18 cellular contexts compared by ENCODE assay signal in the genomic region with DNA sequence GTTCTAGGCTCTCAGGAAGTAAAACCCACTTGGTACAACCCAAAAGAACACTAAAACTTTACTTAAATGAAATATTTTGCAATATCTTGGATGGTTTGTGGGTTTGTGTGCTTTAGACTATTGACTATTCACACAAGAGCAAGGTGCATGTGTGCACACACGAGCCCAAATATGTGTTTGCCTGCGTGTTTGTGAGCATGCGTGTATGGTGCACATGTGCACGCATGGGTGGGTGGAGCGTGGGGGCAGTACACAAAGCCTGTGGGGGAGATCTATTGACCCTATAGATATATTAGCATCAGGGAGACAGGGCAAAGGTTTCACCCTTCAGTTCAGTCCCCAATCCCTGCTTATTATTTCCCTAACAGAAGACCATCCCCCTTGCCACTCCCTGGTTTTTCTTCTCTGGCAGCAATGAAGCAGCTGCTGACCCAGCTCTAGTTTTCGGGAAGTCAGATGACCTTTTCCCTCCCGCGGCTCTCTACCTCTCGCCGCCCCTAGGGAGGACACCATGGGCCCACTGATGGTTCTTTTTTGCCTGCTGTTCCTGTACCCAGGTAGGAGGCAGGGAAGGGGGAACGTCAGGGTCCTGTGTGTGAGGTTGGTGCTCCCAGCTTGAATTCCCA. TPM values are rescaled to one million over a fixed set of nuclear protein-coding genes. Genes with fewer than 3 reads are reported as not detected.
DNase-seq lines count a peak whose midpoint lies in the region; ATAC-seq, FAIRE-seq and TF ChIP-seq lines count a peak whose summit lies in the region.
"Had no signal": no experiment of that assay in that cellular context is flagged by ENCODE, and none has a peak within 500 bp of the region (broad histone marks: within the 10 kb centered on the region; RNA-seq: fewer than 3 reads in every experiment).

A gene (plus strand): TSS at position 476 of the 626 bp plus-strand sequence. CDS start 36 bp downstream, at position 512.

- H3K27me3 ChIP-seq in Caco-2 (replicated peaks; ENCODE audit: control insufficient read depth, insufficient read depth, low read length) (no peaks in the 10 kb centered on the region), rectal smooth muscle tissue (ENCODE audit: control insufficient read depth, insufficient read depth, low read length) (no peaks in the 10 kb centered on the region)

- DNase-seq in Caco-2 = no peak
- no peak for DNase-seq in WTC11 (ENCODE audit: low spot score)
- peak; percentile 92 for DNase-seq in left lobe of liver (ENCODE audit: low spot score)
- no peak for DNase-seq in NCI-H345 (lab: John Stamatoyannopoulos, UW)
- DNase-seq in D721Med (ENCODE audit: insufficient read length, low spot score) = no peak
- no peak for DNase-seq in SKM-1 (lab: John Stamatoyannopoulos, UW; ENCODE audit: unreplicated experiment)
- DNase-seq in retina = no peak
- DNase-seq: activated naive CD4-positive, alpha-beta T cell treated with anti-CD3 and anti-CD28 coated beads for 36 hours; AML-193; DND-41; erythroblast; KBM-7; NCI-H146; NCI-H748 treated with DMSO at 0.1 percent for 48 hours had no signal

- POLR2A ChIA-PET in Caco-2 (lab: Charles Lee) (no interaction called here), WTC11 (lab: Charles Lee) (no interaction called here)

- H3K36me3 ChIP-seq in Caco-2 (ENCODE audit: control insufficient read depth, insufficient read depth, low read length) (no peaks in the 10 kb centered on the region; the same call in 1 of the 2 replicates), rectal smooth muscle tissue (ENCODE audit: control insufficient read depth, insufficient read depth, low read length) (no peaks in the 10 kb centered on the region)

- intact Hi-C loops in Caco-2 (cut with micrococcal nuclease; ENCODE audit: unreplicated experiment) = no loop called here

- H3K27me3 Mint-ChIP-seq in Caco-2 (ENCODE audit: insufficient read depth, unreplicated experiment) = no peaks in the 10 kb centered on the region
- H3K27me3 Mint-ChIP-seq in WTC11 (ENCODE audit: low read depth) = peaks cover 17% of the 10 kb centered on the region
- H3K27me3 Mint-ChIP-seq: central memory CD8-positive, alpha-beta T cell had no signal

- no peaks in the 10 kb centered on the region for H3K36me3 Mint-ChIP-seq in Caco-2 (ENCODE audit: insufficient read depth, unreplicated experiment)
- no peaks in the 10 kb centered on the region for H3K36me3 Mint-ChIP-seq in WTC11

- H3K4me1 ChIP-seq in Caco-2 (peaks cover 3% of the 10 kb centered on the region; the same call in 1 of the 2 replicates), rectal smooth muscle tissue (ENCODE audit: control insufficient read depth, insufficient read depth, low read length) (no peaks in the 10 kb centered on the region)

- H3K27ac ChIP-seq in rectal smooth muscle tissue (ENCODE audit: low read depth, low read length) = no peak within 1 kb of the TSS
- H3K27ac ChIP-seq: SK-N-MC had no signal

- CTCF ChIA-PET in Caco-2 (lab: Charles Lee) (no interaction called here), WTC11 (lab: Charles Lee) (interaction anchor here (1.7 kb wide), 1 partner anchor 25 kb away, joined by 5 read pairs; no protein-coding TSS in a partner anchor)

- BruUV-seq in Caco-2 (replicated peaks; lab: Mats Ljungman, UMichigan) = no TSS peak

- no peaks in the 10 kb centered on the region for H3K4me1 Mint-ChIP-seq in Caco-2 (ENCODE audit: low read depth, unreplicated experiment)
- H3K4me1 Mint-ChIP-seq in WTC11 = no peaks in the 10 kb centered on the region
- H3K4me1 Mint-ChIP-seq: central memory CD8-positive, alpha-beta T cell had no signal

- H3K9me3 ChIP-seq in Caco-2 = no peaks in the 10 kb centered on the region

- FAIRE-seq in D721Med (lab: Jason Lieb, UNC) = no peak
- FAIRE-seq: GM12878 had no signal

- no peak for TF ChIP-seq CTCF in Caco-2 (IDR thresholded peaks at IDR 0.05; ENCODE audit: insufficient read depth in 1 of 2, low read depth in 1 of 2, low read length in 1 of 2, severe bottlenecking in 1 of 2, unreplicated experiment in 1 of 2)
- TF ChIP-seq CTCF in WTC11 (IDR thresholded peaks at IDR 0.05) = no peak
- no peak for TF ChIP-seq CTCF in D721Med (IDR thresholded peaks at IDR 0.05; ENCODE audit: insufficient read depth, missing control alignments)

- H3K9me3 Mint-ChIP-seq in Caco-2 (ENCODE audit: unreplicated experiment) (no peaks in the 10 kb centered on the region), WTC11 (peaks cover 5% of the 10 kb centered on the region)
- H3K9me3 Mint-ChIP-seq: activated naive CD4-positive, alpha-beta T cell treated with anti-CD3 and anti-CD28 coated beads for 36 hours; central memory CD8-positive, alpha-beta T cell had no signal

- no peak within 1 kb of the TSS for H3K9ac ChIP-seq in rectal smooth muscle tissue (ENCODE audit: low read length)

- no peak for ATAC-seq in WTC11
- ATAC-seq in left lobe of liver = peak; percentile 83
- ATAC-seq: GM12878 had no signal

- 0 out of 2 replicates have a peak within 1 kb of the TSS, but pooled peaks have one; percentile 11 for H3K4me3 ChIP-seq in Caco-2 (ENCODE audit: low read depth, low read length)
- H3K4me3 ChIP-seq in rectal smooth muscle tissue (ENCODE audit: low read length) = peak within 1 kb of the TSS; percentile 22
- H3K4me3 ChIP-seq: GM12878, SK-N-MC had no signal

- H3K27ac Mint-ChIP-seq in Caco-2 (ENCODE audit: unreplicated experiment) (no peak within 1 kb of the TSS), WTC11 (no peak within 1 kb of the TSS)
- H3K27ac Mint-ChIP-seq: activated naive CD4-positive, alpha-beta T cell treated with anti-CD3 and anti-CD28 coated beads for 36 hours had no signal

- H3K4me3 Mint-ChIP-seq in Caco-2 (ENCODE audit: unreplicated experiment) (no peak within 1 kb of the TSS), WTC11 (no peak within 1 kb of the TSS)
- H3K4me3 Mint-ChIP-seq: activated naive CD4-positive, alpha-beta T cell treated with anti-CD3 and anti-CD28 coated beads for 36 hours; central memory CD8-positive, alpha-beta T cell had no signal

TF ChIP-seq in WTC11, 78 proteins besides CTCF, POLR2A, EP300 and RAD21:
- TF ChIP-seq, protein P1, sequence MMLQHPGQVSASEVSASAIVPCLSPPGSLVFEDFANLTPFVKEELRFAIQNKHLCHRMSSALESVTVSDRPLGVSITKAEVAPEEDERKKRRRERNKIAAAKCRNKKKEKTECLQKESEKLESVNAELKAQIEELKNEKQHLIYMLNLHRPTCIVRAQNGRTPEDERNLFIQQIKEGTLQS (CRISPR knock-in tag; conservative IDR thresholded peaks at IDR 0.05) = no peak
- TF ChIP-seq GABPB1 (CRISPR knock-in tag; IDR thresholded peaks at IDR 0.05) = peak; percentile 87

RNA-seq across cellular contexts. Expression of the gene that starts here (rescaled TPM):
- total RNA-seq in Caco-2 (2022) (4.8 and 4.9 TPM in 2 replicates), WTC11 (2021) (1.3 TPM in 3 replicates), left lobe of liver (451 TPM)

Comparison
In these comparisons a context has a peak if more than half of its experiments do, and no peak if none do; other contexts are left out.
1. RNA of the gene that starts here (total RNA-seq): 451 TPM in left lobe of liver (single experiment); 4.8 to 4.9 TPM in Caco-2 and 1.3 TPM in WTC11; every median in the first group is over 10 times any median in the second.